In genomic region chr3:168736202-168736601, GRCh38 we compare ENCODE assay signal across 16 cellular contexts.
DNase-seq lines count a peak whose midpoint lies in the region; ATAC-seq, FAIRE-seq and TF ChIP-seq lines count a peak whose summit lies in the region.
"Had no signal": no experiment of that assay in that cellular context is flagged by ENCODE, and none has a peak within 500 bp of the region (broad histone marks: within the 10 kb centered on the region; RNA-seq: fewer than 3 reads in every experiment).

No MANE protein-coding gene starts in this region.

- H3K36me3 Mint-ChIP-seq in WTC11 = peaks cover 5% of the 10 kb centered on the region; the same call in 1 of the 2 replicates
- H3K36me3 Mint-ChIP-seq in progenitor cell of endocrine pancreas (ENCODE audit: insufficient read depth) = peaks cover 19% of the 10 kb centered on the region
- H3K36me3 Mint-ChIP-seq: CD8-positive, alpha-beta T cell; IgD-negative memory B cell had no signal

- TF ChIP-seq POLR2A in GM12891 (IDR thresholded peaks at IDR 0.05; ENCODE audit: low read depth, low read length) = no peak

- ATAC-seq in WTC11 = no peak
- ATAC-seq: CD8-positive, alpha-beta T cell; GM12878 had no signal

- peak; percentile 32 for FAIRE-seq in D721Med (lab: Jason Lieb, UNC)
- FAIRE-seq in GM12891 (lab: Jason Lieb, UNC) = no peak
- FAIRE-seq: GM12878, GM19239 had no signal

- H3K27ac Mint-ChIP-seq in WTC11 = 0 out of 2 replicates have a peak overlapping the region, but pooled peaks have one; percentile 24
- peak overlapping the region; percentile 73 for H3K27ac Mint-ChIP-seq in progenitor cell of endocrine pancreas
- H3K27ac Mint-ChIP-seq: B cell; CD8-positive, alpha-beta T cell; IgD-negative memory B cell had no signal

- H3K4me1 Mint-ChIP-seq in WTC11 = peaks cover 12% of the 10 kb centered on the region
- peaks cover 15% of the 10 kb centered on the region for H3K4me1 Mint-ChIP-seq in progenitor cell of endocrine pancreas (ENCODE audit: low read depth)
- H3K4me1 Mint-ChIP-seq: B cell, IgD-negative memory B cell had no signal

- CTCF ChIA-PET in WTC11 (lab: Charles Lee) = interaction anchor here (1.4 kb wide), 1 partner anchor 111 kb away, joined by 4 read pairs; no protein-coding TSS in a partner anchor

- TF ChIP-seq CTCF in D721Med (IDR thresholded peaks at IDR 0.05; ENCODE audit: insufficient read depth, missing control alignments) (no peak), WTC11 (IDR thresholded peaks at IDR 0.05) (no peak), progenitor cell of endocrine pancreas (IDR thresholded peaks at IDR 0.05; ENCODE audit: unreplicated experiment) (no peak)

- DNase-seq in D721Med (ENCODE audit: insufficient read length, low spot score) = no peak
- DNase-seq in HuH-7 (ENCODE audit: low spot score) = peak; percentile 10
- DNase-seq in WTC11 (ENCODE audit: low spot score) = no peak
- DNase-seq in progenitor cell of endocrine pancreas (ENCODE audit: low spot score, unreplicated experiment) = no peak
- DNase-seq in NCI-H187 (lab: John Stamatoyannopoulos, UW) = no peak
- DNase-seq in GM12891 (ENCODE audit: insufficient read length, low spot score) = no peak
- DNase-seq: Calu3; CD8-positive, alpha-beta T cell; DMS 273 treated with DMSO at 0.1 percent for 48 hours; DMS53; DND-41; EL had no signal

- POLR2A ChIA-PET in WTC11 (lab: Charles Lee) = interaction anchor here (0.9 kb wide), 1 partner anchor 11 kb away, joined by 3 read pairs; no protein-coding TSS in a partner anchor

- H3K9me3 Mint-ChIP-seq in WTC11 = peaks cover 25% of the 10 kb centered on the region
- H3K9me3 Mint-ChIP-seq in progenitor cell of endocrine pancreas (ENCODE audit: low read depth) = peaks cover 25% of the 10 kb centered on the region

- H3K4me3 Mint-ChIP-seq in WTC11 (no peak overlapping the region), progenitor cell of endocrine pancreas (ENCODE audit: low read depth) (peak overlapping the region; percentile 17)
- H3K4me3 Mint-ChIP-seq: B cell; CD8-positive, alpha-beta T cell; IgD-negative memory B cell had no signal

- H3K27me3 Mint-ChIP-seq in WTC11 (ENCODE audit: low read depth) (no peaks in the 10 kb centered on the region), progenitor cell of endocrine pancreas (no peaks in the 10 kb centered on the region)
- H3K27me3 Mint-ChIP-seq: B cell, IgD-negative memory B cell had no signal

TF ChIP-seq in WTC11, 78 proteins besides CTCF, POLR2A, EP300 and RAD21:
- no peak for TF ChIP-seq FOXJ3 (CRISPR knock-in tag; IDR thresholded peaks at IDR 0.05; ENCODE audit: borderline replicate concordance)

TF ChIP-seq in GM12891, 5 proteins besides CTCF, POLR2A, EP300 and RAD21:
- TF ChIP-seq TAF1 (IDR thresholded peaks at IDR 0.05; ENCODE audit: low read depth, low read length) (no peak), PAX5 (IDR thresholded peaks at IDR 0.05; ENCODE audit: insufficient read depth, low read length, severe bottlenecking) (no peak), SPI1 (IDR thresholded peaks at IDR 0.05; ENCODE audit: low read depth, low read length) (no peak), POU2F2 (IDR thresholded peaks at IDR 0.05; ENCODE audit: low read depth, low read length) (no peak), POLR2AphosphoS5 (IDR thresholded peaks at IDR 0.05; ENCODE audit: low read depth, low read length) (no peak)
